In the genomic region with DNA sequence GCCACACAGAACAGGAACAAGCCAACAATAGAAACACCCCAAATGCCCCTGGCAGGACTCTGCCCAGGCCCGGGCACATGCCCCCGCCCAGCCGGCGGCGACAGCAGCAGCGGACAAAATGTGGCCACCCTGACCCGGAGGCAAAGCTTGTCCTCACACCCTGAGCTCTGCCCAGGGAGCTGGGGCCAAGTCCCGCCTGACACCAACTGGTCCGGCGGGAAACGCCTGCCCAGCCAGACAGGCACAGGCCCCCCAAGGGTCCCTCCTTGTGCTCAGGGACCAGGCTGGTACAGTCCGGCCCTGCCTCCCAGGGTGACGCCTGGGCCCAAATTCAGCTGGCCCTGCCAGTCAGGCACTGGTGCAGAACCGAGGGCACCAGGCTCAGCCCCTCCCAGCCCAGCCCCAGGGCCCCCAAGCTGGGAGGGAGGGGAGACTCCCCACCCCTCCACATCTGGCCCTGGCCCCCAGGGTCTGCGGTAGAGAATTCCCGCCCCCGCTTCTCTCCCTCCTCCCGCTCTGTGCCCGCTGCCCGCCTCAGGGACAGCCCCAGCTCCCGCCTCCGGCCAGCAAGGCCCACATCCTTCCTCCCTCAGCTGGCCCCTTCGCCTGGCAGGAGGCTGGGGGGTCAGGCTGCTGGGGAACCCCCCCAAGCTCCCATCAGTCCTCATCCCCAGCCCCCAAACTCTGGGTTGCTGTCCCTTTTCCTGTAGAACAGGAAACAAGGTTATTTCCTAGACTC, we compare ENCODE assay signal across 1 cellular context.
TF ChIP-seq lines count a peak whose summit lies in the region.

No MANE protein-coding gene starts in this region.

TF ChIP-seq in HEK293, 187 proteins besides CTCF, POLR2A, EP300 and RAD21 (continued from another document):
- peak; percentile 55 for TF ChIP-seq PRDM10 (tag by site-specific recombination; IDR thresholded peaks at IDR 0.05)
- peak; percentile 76 for TF ChIP-seq SP2 (tag by site-specific recombination; IDR thresholded peaks at IDR 0.05)
- TF ChIP-seq GLIS1 (tag by site-specific recombination; IDR thresholded peaks at IDR 0.05): peak; percentile 69
- TF ChIP-seq ZNF26 (tag by site-specific recombination; IDR thresholded peaks at IDR 0.05): no peak
- peak; percentile 26; the same call in 1 of the 2 replicates for TF ChIP-seq ZBTB8A (tag by site-specific recombination; IDR thresholded peaks at IDR 0.05)
- TF ChIP-seq HOXC10 (CRISPR knock-in tag; IDR thresholded peaks at IDR 0.05): no peak
- peak; percentile 92; the same call in 1 of the 2 replicates for TF ChIP-seq ZNF10 (tag by site-specific recombination; IDR thresholded peaks at IDR 0.05)
- TF ChIP-seq SP3 (tag by site-specific recombination; IDR thresholded peaks at IDR 0.05): peak; percentile 62
- no peak for TF ChIP-seq ZNF610 (tag by site-specific recombination; IDR thresholded peaks at IDR 0.05; ENCODE audit: borderline replicate concordance)
- TF ChIP-seq GLIS2 (tag by site-specific recombination; IDR thresholded peaks at IDR 0.05): peak; percentile 86
- peak; percentile 55; the same call in 1 of the 2 replicates for TF ChIP-seq ZBTB48 (tag by site-specific recombination; IDR thresholded peaks at IDR 0.05)
- peak; percentile 72; the same call in 1 of the 2 replicates for TF ChIP-seq EGR2 (tag by site-specific recombination; IDR thresholded peaks at IDR 0.05; ENCODE audit: low read depth)
- no peak for TF ChIP-seq KLF1 (tag by site-specific recombination; IDR thresholded peaks at IDR 0.05)
- peak; percentile 60 for TF ChIP-seq ZBTB20 (tag by site-specific recombination; IDR thresholded peaks at IDR 0.05)
- peak; percentile 50; the same call in 1 of the 2 replicates for TF ChIP-seq ZNF335 (tag by site-specific recombination; conservative IDR thresholded peaks at IDR 0.05)
- TF ChIP-seq ZNF398 (tag by site-specific recombination; IDR thresholded peaks at IDR 0.05): peak; percentile 35; the same call in 1 of the 2 replicates
- peak; percentile 91 for TF ChIP-seq ZFHX2 (tag by site-specific recombination; conservative IDR thresholded peaks at IDR 0.05)
- 0 out of 2 replicates have a peak, but pooled peaks have one; percentile 15 for TF ChIP-seq ZBTB10 (tag by site-specific recombination; IDR thresholded peaks at IDR 0.05)
TF ChIP-seq in HEK293: peak in this region for 16.
